In the genomic region with DNA sequence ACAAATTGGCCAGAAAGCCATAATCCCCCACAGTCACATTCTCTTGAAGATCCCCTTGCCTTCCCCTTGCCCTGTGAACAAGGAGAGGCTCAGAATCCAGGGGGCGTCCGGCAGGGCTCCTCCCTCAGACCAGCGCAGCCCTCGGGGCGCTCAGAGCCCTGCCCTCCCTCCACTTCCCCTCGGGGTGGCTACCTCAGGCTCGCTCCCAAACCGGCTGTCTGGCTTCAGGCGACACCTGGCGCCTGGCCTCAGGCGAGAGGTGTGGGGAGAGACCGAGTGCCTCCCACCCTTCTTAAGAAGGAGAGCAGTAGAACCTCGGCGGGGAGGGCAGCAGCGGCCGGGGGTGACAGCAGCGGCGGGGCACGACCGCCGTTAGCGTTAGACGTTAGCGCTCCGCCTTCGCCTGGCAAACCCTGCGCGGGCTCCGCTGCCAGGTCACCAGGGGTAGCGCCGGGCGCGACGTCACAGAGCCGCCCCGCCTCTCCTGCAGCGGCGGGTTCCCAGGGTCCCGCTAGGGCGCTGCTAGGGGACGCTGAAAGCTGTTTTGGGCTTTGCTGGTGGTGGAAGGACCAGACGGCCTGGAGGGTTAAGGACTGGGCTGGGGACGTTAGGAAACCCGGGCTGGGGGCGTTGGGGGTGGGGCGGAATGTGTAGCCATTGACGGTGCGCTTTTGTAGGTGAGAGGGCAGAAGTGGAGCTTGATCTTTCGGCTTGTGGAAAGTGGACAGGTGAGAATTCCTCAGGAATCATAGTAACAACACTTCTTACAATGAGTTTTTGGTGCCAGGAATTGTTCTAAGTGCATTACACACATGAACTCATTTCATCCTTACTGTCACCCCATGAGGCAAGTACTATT, we compare ENCODE assay signal across 13 cellular contexts. TPM values are rescaled to one million over a fixed set of nuclear protein-coding genes. Genes with fewer than 3 reads are reported as not detected.
DNase-seq lines count a peak whose midpoint lies in the region; ATAC-seq and TF ChIP-seq lines count a peak whose summit lies in the region.
"Not testable (repeated sequence)": the region's sequence is repeated elsewhere in the genome, so short reads cannot be mapped to it uniquely, and the experiment has no call there.
"Had no signal": no experiment of that assay in that cellular context is flagged by ENCODE, and none has a peak within 500 bp of the region (broad histone marks: within the 10 kb centered on the region; RNA-seq: fewer than 3 reads in every experiment).

A gene (minus strand): TSS at position 395 of the 859 bp plus-strand sequence. CDS start 11,643 bp downstream, outside the sequence.

- intact Hi-C loops in CD14-positive monocyte (cut with micrococcal nuclease); activated T-helper 2 cell treated with anti-CD3 and anti-CD28 coated beads, Interferon-gamma antibody, Interleukin-2, Interleukin-4, amounts not matched to agents 10 μg/mL and 5 μg/mL and 100 μg/mL, durations not matched to agents 14 hours and 24 hours and 36 hours (cut with micrococcal nuclease): not testable (repeated sequence)

- DNase-seq in CD14-positive monocyte (ENCODE audit: low spot score); activated T-helper 2 cell treated with anti-CD3 and anti-CD28 coated beads, Interferon-gamma antibody, Interleukin-2, Interleukin-4, amounts not matched to agents 10 μg/mL and 5 μg/mL and 100 μg/mL, durations not matched to agents 14 hours and 24 hours and 36 hours (ENCODE audit: low spot score); coronary artery (ENCODE audit: low spot score); hepatocyte (ENCODE audit: low spot score); natural killer cell treated with Interleukin-12 subunit alpha and Interleukin-12 subunit beta and Interleukin-15 and Interleukin-18, amount 100 ng/mL, for 72 hours (ENCODE audit: low spot score); stimulated activated naive CD8-positive, alpha-beta T cell treated with anti-CD3 and anti-CD28 coated beads, Interleukin-15, Interleukin-2, amounts not matched to agents 100 U/mL and 50 U/mL, for 24 hours: not testable (repeated sequence)

- not testable (repeated sequence) for H3K9me3 ChIP-seq in hepatocyte (ENCODE audit: low read depth)

- H3K27me3 ChIP-seq in hepatocyte, result peaks cover 52% of the 10 kb centered on the region

- H4K20me1 ChIP-seq in hepatocyte (ENCODE audit: insufficient read depth, poor library complexity, severe bottlenecking), result not testable (repeated sequence)

- TF ChIP-seq CTCF in CD14-positive monocyte (IDR thresholded peaks at IDR 0.05); coronary artery (IDR thresholded peaks at IDR 0.05); hepatocyte (IDR thresholded peaks at IDR 0.05; ENCODE audit: poor library complexity): not testable (repeated sequence)

- H3K27me3 Mint-ChIP-seq in CD14-positive monocyte (ENCODE audit: low read depth in 3 of 3), result peaks cover 25 to 38% (median 32%) of the 10 kb centered on the region in 3 donors
- peaks cover 41% of the 10 kb centered on the region for H3K27me3 Mint-ChIP-seq in T-helper 1 cell treated with Interleukin-12 subunit alpha and Interleukin-12 subunit beta and Interleukin-4 antibody, amounts not matched to agents 30 μg/mL and 1 μg/mL, for 36 hours (ENCODE audit: low read depth)
- H3K27me3 Mint-ChIP-seq in activated T-helper 2 cell treated with anti-CD3 and anti-CD28 coated beads, Interferon-gamma antibody, Interleukin-2, Interleukin-4, amounts not matched to agents 10 μg/mL and 5 μg/mL and 100 μg/mL, durations not matched to agents 14 hours and 24 hours and 36 hours (ENCODE audit: low read depth), result peaks cover 34% of the 10 kb centered on the region
- peaks cover 29 to 30% of the 10 kb centered on the region in 2 donors for H3K27me3 Mint-ChIP-seq in natural killer cell treated with Interleukin-12 subunit alpha and Interleukin-12 subunit beta and Interleukin-15 and Interleukin-18, amount 100 ng/mL, for 72 hours

- not testable (repeated sequence) for H3K4me1 Mint-ChIP-seq in CD14-positive monocyte; T-helper 1 cell treated with Interleukin-12 subunit alpha and Interleukin-12 subunit beta and Interleukin-4 antibody, amounts not matched to agents 30 μg/mL and 1 μg/mL, for 36 hours (ENCODE audit: low read depth); activated T-helper 2 cell treated with anti-CD3 and anti-CD28 coated beads, Interferon-gamma antibody, Interleukin-2, Interleukin-4, amounts not matched to agents 10 μg/mL and 5 μg/mL and 100 μg/mL, durations not matched to agents 14 hours and 24 hours and 36 hours (ENCODE audit: low read depth); natural killer cell treated with Interleukin-12 subunit alpha and Interleukin-12 subunit beta and Interleukin-15 and Interleukin-18, amount 100 ng/mL, for 72 hours (ENCODE audit: low read depth in 2 of 2)

- H3K4me2 ChIP-seq in hepatocyte, result peak within 1 kb of the TSS; percentile 69

- peak; percentile 51 for ATAC-seq in HG02642 (IDR thresholded peaks at IDR 0.05; ENCODE audit: poor library complexity, unreplicated experiment)
- peak; percentile 84 to 86 for ATAC-seq in natural killer cell treated with Interleukin-12 subunit alpha and Interleukin-12 subunit beta and Interleukin-15 and Interleukin-18, amount 100 ng/mL, for 72 hours
- ATAC-seq in stimulated activated naive CD8-positive, alpha-beta T cell treated with anti-CD3 and anti-CD28 coated beads, Interleukin-15, Interleukin-2, amounts not matched to agents 100 U/mL and 50 U/mL, for 24 hours, result peak; percentile 86

- H3K4me3 Mint-ChIP-seq in CD14-positive monocyte, result peak within 1 kb of the TSS; percentile 55 to 73
- H3K4me3 Mint-ChIP-seq in T-helper 1 cell treated with Interleukin-12 subunit alpha and Interleukin-12 subunit beta and Interleukin-4 antibody, amounts not matched to agents 30 μg/mL and 1 μg/mL, for 36 hours, result peak within 1 kb of the TSS; percentile 57
- H3K4me3 Mint-ChIP-seq in activated T-helper 2 cell treated with anti-CD3 and anti-CD28 coated beads, Interferon-gamma antibody, Interleukin-2, Interleukin-4, amounts not matched to agents 10 μg/mL and 5 μg/mL and 100 μg/mL, durations not matched to agents 14 hours and 24 hours and 36 hours (ENCODE audit: low read depth), result peak within 1 kb of the TSS; percentile 51
- H3K4me3 Mint-ChIP-seq in natural killer cell treated with Interleukin-12 subunit alpha and Interleukin-12 subunit beta and Interleukin-15 and Interleukin-18, amount 100 ng/mL, for 72 hours, result not testable (repeated sequence)

- not testable (repeated sequence) for H3K9me3 Mint-ChIP-seq in CD14-positive monocyte; T-helper 1 cell treated with Interleukin-12 subunit alpha and Interleukin-12 subunit beta and Interleukin-4 antibody, amounts not matched to agents 30 μg/mL and 1 μg/mL, for 36 hours; activated T-helper 2 cell treated with anti-CD3 and anti-CD28 coated beads, Interferon-gamma antibody, Interleukin-2, Interleukin-4, amounts not matched to agents 10 μg/mL and 5 μg/mL and 100 μg/mL, durations not matched to agents 14 hours and 24 hours and 36 hours; natural killer cell treated with Interleukin-12 subunit alpha and Interleukin-12 subunit beta and Interleukin-15 and Interleukin-18, amount 100 ng/mL, for 72 hours

- H3K4me1 ChIP-seq in hepatocyte (ENCODE audit: insufficient read depth), result not testable (repeated sequence)

- not testable (repeated sequence) for H3K36me3 ChIP-seq in hepatocyte (replicated peaks; ENCODE audit: insufficient read depth, low read depth)

- H3K4me3 ChIP-seq in coronary artery, result peak within 1 kb of the TSS; percentile 54
- not testable (repeated sequence) for H3K4me3 ChIP-seq in hepatocyte

- peak within 1 kb of the TSS in 1 of 7 donors; percentile 58 for H3K27ac Mint-ChIP-seq in CD14-positive monocyte
- H3K27ac Mint-ChIP-seq in T-helper 1 cell treated with Interleukin-12 subunit alpha and Interleukin-12 subunit beta and Interleukin-4 antibody, amounts not matched to agents 30 μg/mL and 1 μg/mL, for 36 hours; activated T-helper 2 cell treated with anti-CD3 and anti-CD28 coated beads, Interferon-gamma antibody, Interleukin-2, Interleukin-4, amounts not matched to agents 10 μg/mL and 5 μg/mL and 100 μg/mL, durations not matched to agents 14 hours and 24 hours and 36 hours; natural killer cell treated with Interleukin-12 subunit alpha and Interleukin-12 subunit beta and Interleukin-15 and Interleukin-18, amount 100 ng/mL, for 72 hours: not testable (repeated sequence)

- WGBS in hepatocyte (ENCODE audit: low lambda C conversion rate, missing lambda C conversion rate), result 0% methylated on average over 5 of the region's 49 CpGs

- H3K36me3 Mint-ChIP-seq in CD14-positive monocyte; T-helper 1 cell treated with Interleukin-12 subunit alpha and Interleukin-12 subunit beta and Interleukin-4 antibody, amounts not matched to agents 30 μg/mL and 1 μg/mL, for 36 hours (ENCODE audit: low read depth); activated T-helper 2 cell treated with anti-CD3 and anti-CD28 coated beads, Interferon-gamma antibody, Interleukin-2, Interleukin-4, amounts not matched to agents 10 μg/mL and 5 μg/mL and 100 μg/mL, durations not matched to agents 14 hours and 24 hours and 36 hours (ENCODE audit: low read depth); natural killer cell treated with Interleukin-12 subunit alpha and Interleukin-12 subunit beta and Interleukin-15 and Interleukin-18, amount 100 ng/mL, for 72 hours: not testable (repeated sequence)

- H3K79me2 ChIP-seq in hepatocyte, result not testable (repeated sequence)

- not testable (repeated sequence) for H2AFZ ChIP-seq in hepatocyte

- H3K27ac ChIP-seq in coronary artery, result peak within 1 kb of the TSS in 1 of 2 donors; percentile 25
- H3K27ac ChIP-seq in hepatocyte, result not testable (repeated sequence)

- H3K9me2 ChIP-seq in hepatocyte (replicated peaks; ENCODE audit: insufficient read depth), result not testable (repeated sequence)

RNA-seq across cellular contexts. Expression of the gene that starts here (rescaled TPM):
- polyA plus RNA-seq in CD14-positive monocyte, result not detected
- not detected in 2 replicates for total RNA-seq in activated T-helper 2 cell treated with anti-CD3 and anti-CD28 coated beads, Interferon-gamma antibody, Interleukin-2, Interleukin-4, amounts not matched to agents 10 μg/mL and 5 μg/mL and 100 μg/mL, durations not matched to agents 14 hours and 24 hours and 36 hours
- not detected in 2 replicates for total RNA-seq in hepatocyte
- not detected in 2 replicates for polyA plus RNA-seq in hepatocyte
- total RNA-seq in natural killer cell treated with Interleukin-12 subunit alpha and Interleukin-12 subunit beta and Interleukin-15 and Interleukin-18, amount 100 ng/mL, for 72 hours, result not detected
- total RNA-seq: Daoy; endodermal cell; skeletal muscle tissue; T-helper 1 cell treated with Interleukin-12 subunit alpha and Interleukin-12 subunit beta and Interleukin-4 antibody, amounts not matched to agents 30 ng/mL and 1 ng/mL, for 36 hours; tibial nerve had no signal

Comparison
In these comparisons a context has a peak if more than half of its experiments do, and no peak if none do; other contexts are left out.
1. Peak in ATAC-seq in natural killer cell treated with Interleukin-12 subunit alpha and Interleukin-12 subunit beta and Interleukin-15 and Interleukin-18, amount 100 ng/mL, for 72 hours; RNA of the gene not detected or under 1 TPM.